In the genomic region with DNA sequence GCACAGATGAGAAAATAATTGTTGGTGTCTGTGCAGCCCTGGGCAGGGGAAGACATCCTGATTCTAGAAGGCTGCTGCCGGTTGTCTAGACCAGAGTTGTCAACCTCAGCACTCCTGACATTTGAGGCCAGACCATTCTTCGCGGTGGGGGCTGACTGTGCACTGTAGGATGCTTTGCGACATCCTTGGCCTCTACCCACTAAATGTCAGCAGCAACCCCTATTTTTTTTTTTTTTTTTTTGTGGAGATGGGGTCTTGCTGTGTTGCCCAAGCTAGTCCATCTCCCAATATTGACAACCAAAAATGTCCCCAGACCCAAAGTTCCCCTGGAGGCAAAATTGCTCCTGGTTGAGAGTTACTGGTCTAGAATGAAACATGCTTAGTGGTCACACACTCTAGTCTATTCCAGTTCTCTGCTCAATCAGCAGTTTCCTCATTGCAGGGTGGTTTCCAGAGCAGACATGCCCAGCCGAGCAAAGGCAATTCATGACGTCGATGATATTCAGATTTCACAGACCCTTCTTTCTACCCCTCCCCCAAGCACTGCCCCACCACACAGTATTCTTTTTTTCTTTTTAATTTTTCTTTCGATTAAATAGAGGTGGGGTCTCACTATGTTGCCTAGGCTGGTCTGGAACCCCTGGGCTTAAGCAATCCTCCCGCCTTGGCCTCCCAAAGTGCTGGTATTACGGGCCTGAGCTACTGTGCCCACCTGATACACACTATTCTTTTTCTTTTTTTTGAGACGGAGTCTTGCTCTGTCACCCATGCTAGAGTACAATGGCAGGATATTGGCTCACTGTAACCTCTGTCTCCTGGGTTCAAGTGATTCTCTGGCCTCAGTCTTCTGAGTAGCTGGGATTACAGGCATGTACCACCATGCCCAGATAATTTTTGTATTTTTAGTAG, we compare ENCODE assay signal across 8 cellular contexts.
DNase-seq lines count a peak whose midpoint lies in the region; ATAC-seq and TF ChIP-seq lines count a peak whose summit lies in the region.

No MANE protein-coding gene starts in this region.

- DNase-seq in islet precursor cell, result peak; percentile 50
- DNase-seq in NK-92 treated with Interleukin-12 subunit alpha and Interleukin-12 subunit beta, amount 100 ng/mL, for 24 hours (lab: John Stamatoyannopoulos, UW), result no peak
- no peak for DNase-seq in HuH-7 (ENCODE audit: low spot score)

- ATAC-seq in GM21423 (IDR thresholded peaks at IDR 0.05; ENCODE audit: unreplicated experiment) (peak; percentile 51), HG03571 (IDR thresholded peaks at IDR 0.05; ENCODE audit: unreplicated experiment) (peak; percentile 42), GM18873 (IDR thresholded peaks at IDR 0.05; ENCODE audit: low FRiP score, unreplicated experiment) (no peak), HG03442 (IDR thresholded peaks at IDR 0.05; ENCODE audit: unreplicated experiment) (no peak)

- TF ChIP-seq POLR2A in GM10847 (IDR thresholded peaks at IDR 0.05; ENCODE audit: extremely low read depth, insufficient read length), result peak; percentile 22

Comparison
In these comparisons a context has a peak if more than half of its experiments do, and no peak if none do; other contexts are left out.
1. ATAC-seq: peak in GM21423 (single experiment) and HG03571 (single experiment); none in GM18873 (single experiment) and HG03442 (single experiment).